14 cellular contexts compared by ENCODE assay signal in the genomic region with DNA sequence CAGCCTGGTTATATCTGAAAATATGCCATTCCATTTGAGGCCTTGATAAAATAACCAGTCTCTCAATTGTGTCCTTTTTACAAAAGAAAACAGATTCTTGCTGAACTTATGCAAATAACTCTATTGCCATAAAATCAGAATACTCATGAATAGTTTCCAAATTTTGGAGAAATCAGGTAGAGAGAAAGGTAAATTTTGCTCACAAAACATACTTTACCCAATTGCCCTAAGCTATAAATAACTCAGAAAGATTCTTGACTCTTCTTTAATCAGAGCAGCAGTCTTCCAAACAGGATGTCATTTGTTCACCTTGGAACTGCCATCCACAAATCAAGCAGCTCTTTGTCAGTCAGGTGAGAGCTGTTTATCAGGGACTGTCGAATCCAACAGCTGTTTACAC. TPM values are rescaled to one million over a fixed set of nuclear protein-coding genes. Genes with fewer than 3 reads are reported as not detected.
DNase-seq lines count a peak whose midpoint lies in the region; TF ChIP-seq lines count a peak whose summit lies in the region.
"Had no signal": no experiment of that assay in that cellular context is flagged by ENCODE, and none has a peak within 500 bp of the region (broad histone marks: within the 10 kb centered on the region; RNA-seq: fewer than 3 reads in every experiment).

No MANE protein-coding gene starts in this region.

- TF ChIP-seq POLR2A in transverse colon (IDR thresholded peaks at IDR 0.05) = no peak

- DNase-seq in Caki2 (ENCODE audit: low read depth) (peak; percentile 7), NCI-H69 (lab: John Stamatoyannopoulos, UW) (peak; percentile 11), choroid plexus epithelial cell (ENCODE audit: low read depth) (peak; percentile 5), GM10266 (ENCODE audit: extremely low spot score) (no peak), transverse colon (no peak), glomerular visceral epithelial cell (ENCODE audit: extremely low spot score) (no peak)
- no peak for DNase-seq in stimulated activated CD4-positive, alpha-beta T cell treated with anti-CD3 and anti-CD28 coated beads, Interleukin-12 subunit alpha, Interleukin-12 subunit beta, amount 100 ng/mL, for 4 hours
- DNase-seq: ACHN; C1 segment of cervical spinal cord; CD4-positive, alpha-beta T cell; DND-41; GDM1; KBM-7 had no signal

- in situ Hi-C loops in Caki2 (cut with HindIII; ENCODE audit: low pct_unique_long_range_greater_than_20kb, low sequenced_read_pairs) (no loop called here), transverse colon (cut with MboI; ENCODE audit: low pct_ligation_motif_present in 1 of 4, low pct_unique_long_range_greater_than_20kb in 1 of 4, low sequenced_read_pairs in 3 of 4) (no loop called here)

- H3K9me3 ChIP-seq in muscle layer of duodenum (ENCODE audit: control insufficient read depth in 1 of 2, low read length in 2 of 2) (peaks cover 57 to 85% of the 10 kb centered on the region in 2 donors), transverse colon (peaks cover 92 to 95% of the 10 kb centered on the region in 2 donors)

- H3K36me3 ChIP-seq in muscle layer of duodenum (ENCODE audit: control insufficient read depth in 1 of 2, insufficient read depth in 2 of 2, low read length in 2 of 2) (peaks cover 4 to 70% of the 10 kb centered on the region in 2 donors), transverse colon (peaks cover 0 to 70% (median 9%) of the 10 kb centered on the region in 4 donors)

- intact Hi-C loops in transverse colon (cut with DNase I; ENCODE audit: low total_unique reads) = no loop called here

- H3K27ac ChIP-seq in muscle layer of duodenum (ENCODE audit: low read length) (no peak overlapping the region), transverse colon (no peak overlapping the region)

- 0 to 30% methylated on average over 1 of the region's 1 CpG for WGBS in transverse colon (ENCODE audit: low coverage in 1 of 2), 2 donors

- H3K4me1 ChIP-seq in muscle layer of duodenum (ENCODE audit: control insufficient read depth in 1 of 2, insufficient read depth in 2 of 2, low read length in 2 of 2) (no peaks in the 10 kb centered on the region), transverse colon (no peaks in the 10 kb centered on the region)

- TF ChIP-seq EP300 in transverse colon (IDR thresholded peaks at IDR 0.05; ENCODE audit: low read depth) = no peak

- no peaks in the 10 kb centered on the region for H3K27me3 ChIP-seq in muscle layer of duodenum (ENCODE audit: low read depth, low read length)
- H3K27me3 ChIP-seq in transverse colon = no peaks in the 10 kb centered on the region

- TF ChIP-seq CTCF in choroid plexus epithelial cell (conservative IDR thresholded peaks at IDR 0.05; ENCODE audit: low read depth, low read length) = no peak
- TF ChIP-seq CTCF in GM10266 (IDR thresholded peaks at IDR 0.05; ENCODE audit: control insufficient read depth, insufficient read depth, low read depth, missing control alignments) = no peak
- no peak for TF ChIP-seq CTCF in transverse colon (IDR thresholded peaks at IDR 0.05)

- no peak overlapping the region for H3K4me3 ChIP-seq in choroid plexus epithelial cell (ENCODE audit: low read depth, low read length)
- H3K4me3 ChIP-seq in muscle layer of duodenum (ENCODE audit: low read depth in 1 of 2, low read length in 2 of 2) = peak overlapping the region; percentile 18 to 32
- no peak overlapping the region for H3K4me3 ChIP-seq in transverse colon

RNA-seq across cellular contexts. Expression of gene ZNF26, which starts 12.6 kb away (rescaled TPM):
- total RNA-seq in Caki2 (2014; rRNA removed; shearing (Covaris generic); ENCODE audit: low replicate concordance) = 8.0 and 23.2 TPM in 2 replicates
- 10 to 100 TPM; 12.7 to 26.3 (median 18.5) TPM for total RNA-seq in transverse colon

RNA-seq across cellular contexts. Expression of gene ZNF84, which starts 38.6 kb away (rescaled TPM):
- total RNA-seq in Caki2 (2014; rRNA removed; shearing (Covaris generic); ENCODE audit: low replicate concordance) = 7.1 and 9.0 TPM in 2 replicates
- 100 to 1,000 TPM in 1 of 4 donors, 10 to 100 TPM in 3; 16.2 to 144 (median 44.5) TPM for total RNA-seq in transverse colon

RNA-seq across cellular contexts. Expression of gene ZNF605, which starts 42.6 kb away (rescaled TPM):
- 1.3 and 2.6 TPM in 2 replicates for total RNA-seq in Caki2 (2014; rRNA removed; shearing (Covaris generic); ENCODE audit: low replicate concordance)
- total RNA-seq in transverse colon = 10 to 100 TPM in 2 of 4 donors, 1 to 10 TPM in 2; 4.5 to 21.3 (median 10.3) TPM

Comparison
In these comparisons a context has a peak if more than half of its experiments do, and no peak if none do; other contexts are left out.
1. DNase-seq: peak in Caki2 (single experiment), NCI-H69 (single experiment) and choroid plexus epithelial cell (single experiment); none in GM10266 (single experiment), stimulated activated CD4-positive, alpha-beta T cell treated with anti-CD3 and anti-CD28 coated beads, Interleukin-12 subunit alpha, Interleukin-12 subunit beta, amount 100 ng/mL, for 4 hours (single experiment), transverse colon (single experiment) and glomerular visceral epithelial cell (single experiment).
2. H3K4me3 ChIP-seq: peak in muscle layer of duodenum (2 of 2); none in choroid plexus epithelial cell (single experiment) and transverse colon (0 of 4).